In genomic region chr15:101723874-101724674, GRCh38 we compare ENCODE assay signal across 8 cellular contexts. TPM values are rescaled to one million over a fixed set of nuclear protein-coding genes. Genes with fewer than 3 reads are reported as not detected.
DNase-seq lines count a peak whose midpoint lies in the region; ATAC-seq and TF ChIP-seq lines count a peak whose summit lies in the region.

TSS of gene TARS3 (minus strand) at chr15:101724473. CDS start at chr15:101724387, 86 bp downstream.

- DNase-seq in AG08395 (ENCODE audit: low spot score) = peak; percentile 98
- DNase-seq in NCI-H2227 treated with DMSO at 0.1 percent for 48 hours (lab: John Stamatoyannopoulos, UW) = peak; percentile 61
- peak; percentile 96 for DNase-seq in WTC11 (ENCODE audit: low spot score)
- DNase-seq in central memory CD4-positive, alpha-beta T cell = peak; percentile 87
- peak; percentile 97 for DNase-seq in islet precursor cell
- DNase-seq in stimulated activated CD4-positive, alpha-beta T cell treated with anti-CD3 and anti-CD28 coated beads, Interleukin-12 subunit alpha, Interleukin-12 subunit beta, amount 100 ng/mL, for 48 hours (ENCODE audit: low read depth in 2 of 3, low spot score in 1 of 3) = peak; percentile 90 to 96 (median 91)

- POLR2A ChIA-PET in WTC11 (lab: Charles Lee) = interaction anchor here (0.9 to 1.4 kb wide), 2 partner anchors 70 to 100 kb away, joined by 3 read pairs; no protein-coding TSS in a partner anchor

- peaks cover 16% of the 10 kb centered on the region for H3K36me3 Mint-ChIP-seq in WTC11

- peak; percentile 91 for ATAC-seq in GM18868 (IDR thresholded peaks at IDR 0.05; ENCODE audit: unreplicated experiment)
- peak; percentile 79 for ATAC-seq in HG03103 (IDR thresholded peaks at IDR 0.05; ENCODE audit: low read depth, unreplicated experiment)
- ATAC-seq in WTC11 = peak; percentile 95

- TF ChIP-seq CTCF in WTC11 (IDR thresholded peaks at IDR 0.05) = no peak

- H3K4me1 Mint-ChIP-seq in WTC11 = peaks cover 8% of the 10 kb centered on the region; the same call in 1 of the 2 replicates

- peaks cover 6% of the 10 kb centered on the region for H3K27me3 Mint-ChIP-seq in WTC11 (ENCODE audit: low read depth)

- CTCF ChIA-PET in WTC11 (lab: Charles Lee) = interaction anchor here (0.8 to 1.9 kb wide), 6 partner anchors 13 to 436 kb away, joined by 3 to 5 read pairs (median 4); no protein-coding TSS in a partner anchor

- no peak within 1 kb of the TSS; the same call in 1 of the 2 replicates for H3K27ac Mint-ChIP-seq in WTC11

- H3K9me3 Mint-ChIP-seq in WTC11 = no peaks in the 10 kb centered on the region

- H3K4me3 Mint-ChIP-seq in WTC11 = peak within 1 kb of the TSS; percentile 74

TF ChIP-seq in WTC11, 78 proteins besides CTCF, POLR2A, EP300 and RAD21 (continues in another document):
- TF ChIP-seq E2F5 (CRISPR knock-in tag; IDR thresholded peaks at IDR 0.05) = peak; percentile 60; the same call in 1 of the 2 replicates
- TF ChIP-seq, protein P1, sequence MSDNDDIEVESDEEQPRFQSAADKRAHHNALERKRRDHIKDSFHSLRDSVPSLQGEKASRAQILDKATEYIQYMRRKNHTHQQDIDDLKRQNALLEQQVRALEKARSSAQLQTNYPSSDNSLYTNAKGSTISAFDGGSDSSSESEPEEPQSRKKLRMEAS (CRISPR knock-in tag; IDR thresholded peaks at IDR 0.05) = peak; percentile 81; the same call in 1 of the 2 replicates
- TF ChIP-seq ETV6 (CRISPR knock-in tag; IDR thresholded peaks at IDR 0.05) = peak; percentile 70
- TF ChIP-seq ZNF671 (CRISPR knock-in tag; IDR thresholded peaks at IDR 0.05) = no peak
- TF ChIP-seq FOXP4 (CRISPR knock-in tag; IDR thresholded peaks at IDR 0.05) = peak; percentile 83; the same call in 1 of the 2 replicates
- TF ChIP-seq ZNF317 (CRISPR knock-in tag; IDR thresholded peaks at IDR 0.05; ENCODE audit: borderline replicate concordance, low read depth) = no peak
- TF ChIP-seq JUN (CRISPR knock-in tag; IDR thresholded peaks at IDR 0.05) = peak; percentile 78; the same call in 1 of the 2 replicates
- TF ChIP-seq E2F4 (CRISPR knock-in tag; IDR thresholded peaks at IDR 0.05; ENCODE audit: borderline replicate concordance, low read depth) = peak; percentile 79
- TF ChIP-seq ZNF263 (CRISPR knock-in tag; IDR thresholded peaks at IDR 0.05; ENCODE audit: low read depth) = no peak
- TF ChIP-seq ZNF396 (CRISPR knock-in tag; IDR thresholded peaks at IDR 0.05; ENCODE audit: borderline replicate concordance) = no peak
- TF ChIP-seq ZNF121 (CRISPR knock-in tag; IDR thresholded peaks at IDR 0.05) = no peak
- TF ChIP-seq NFATC4 (CRISPR knock-in tag; IDR thresholded peaks at IDR 0.05) = no peak
- TF ChIP-seq NR2C2 (CRISPR knock-in tag; IDR thresholded peaks at IDR 0.05) = peak; percentile 44; the same call in 1 of the 2 replicates
- TF ChIP-seq ZBTB43 (CRISPR knock-in tag; IDR thresholded peaks at IDR 0.05) = peak; percentile 78
- TF ChIP-seq, protein P2, sequence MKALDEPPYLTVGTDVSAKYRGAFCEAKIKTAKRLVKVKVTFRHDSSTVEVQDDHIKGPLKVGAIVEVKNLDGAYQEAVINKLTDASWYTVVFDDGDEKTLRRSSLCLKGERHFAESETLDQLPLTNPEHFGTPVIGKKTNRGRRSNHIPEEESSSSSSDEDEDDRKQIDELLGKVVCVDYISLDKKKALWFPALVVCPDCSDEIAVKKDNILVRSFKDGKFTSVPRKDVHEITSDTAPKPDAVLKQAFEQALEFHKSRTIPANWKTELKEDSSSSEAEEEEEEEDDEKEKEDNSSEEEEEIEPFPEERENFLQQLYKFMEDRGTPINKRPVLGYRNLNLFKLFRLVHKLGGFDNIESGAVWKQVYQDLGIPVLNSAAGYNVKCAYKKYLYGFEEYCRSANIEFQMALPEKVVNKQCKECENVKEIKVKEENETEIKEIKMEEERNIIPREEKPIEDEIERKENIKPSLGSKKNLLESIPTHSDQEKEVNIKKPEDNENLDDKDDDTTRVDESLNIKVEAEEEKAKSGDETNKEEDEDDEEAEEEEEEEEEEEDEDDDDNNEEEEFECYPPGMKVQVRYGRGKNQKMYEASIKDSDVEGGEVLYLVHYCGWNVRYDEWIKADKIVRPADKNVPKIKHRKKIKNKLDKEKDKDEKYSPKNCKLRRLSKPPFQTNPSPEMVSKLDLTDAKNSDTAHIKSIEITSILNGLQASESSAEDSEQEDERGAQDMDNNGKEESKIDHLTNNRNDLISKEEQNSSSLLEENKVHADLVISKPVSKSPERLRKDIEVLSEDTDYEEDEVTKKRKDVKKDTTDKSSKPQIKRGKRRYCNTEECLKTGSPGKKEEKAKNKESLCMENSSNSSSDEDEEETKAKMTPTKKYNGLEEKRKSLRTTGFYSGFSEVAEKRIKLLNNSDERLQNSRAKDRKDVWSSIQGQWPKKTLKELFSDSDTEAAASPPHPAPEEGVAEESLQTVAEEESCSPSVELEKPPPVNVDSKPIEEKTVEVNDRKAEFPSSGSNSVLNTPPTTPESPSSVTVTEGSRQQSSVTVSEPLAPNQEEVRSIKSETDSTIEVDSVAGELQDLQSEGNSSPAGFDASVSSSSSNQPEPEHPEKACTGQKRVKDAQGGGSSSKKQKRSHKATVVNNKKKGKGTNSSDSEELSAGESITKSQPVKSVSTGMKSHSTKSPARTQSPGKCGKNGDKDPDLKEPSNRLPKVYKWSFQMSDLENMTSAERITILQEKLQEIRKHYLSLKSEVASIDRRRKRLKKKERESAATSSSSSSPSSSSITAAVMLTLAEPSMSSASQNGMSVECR (CRISPR knock-in tag; IDR thresholded peaks at IDR 0.05; ENCODE audit: borderline replicate concordance) = peak; percentile 89
- no peak for TF ChIP-seq OVOL2 (CRISPR knock-in tag; IDR thresholded peaks at IDR 0.05; ENCODE audit: borderline replicate concordance)
- no peak for TF ChIP-seq ATF1 (CRISPR knock-in tag; IDR thresholded peaks at IDR 0.05)
- no peak for TF ChIP-seq JAZF1 (CRISPR knock-in tag; IDR thresholded peaks at IDR 0.05)
- TF ChIP-seq PREB (CRISPR knock-in tag; IDR thresholded peaks at IDR 0.05; ENCODE audit: borderline replicate concordance) = 0 out of 2 replicates have a peak, but pooled peaks have one; percentile 79
- no peak for TF ChIP-seq HMGA2 (CRISPR knock-in tag; IDR thresholded peaks at IDR 0.05)
- no peak for TF ChIP-seq USF2 (CRISPR knock-in tag; IDR thresholded peaks at IDR 0.05)

RNA-seq across cellular contexts. Expression of gene TARS3, which starts in this region (rescaled TPM):
- 9.5 to 10.6 TPM (median 10.4 TPM) in 3 replicates for total RNA-seq in WTC11 (2021)

Comparison
In these comparisons a context has a peak if more than half of its experiments do, and no peak if none do; other contexts are left out.
1. Peak in every context shown above with its lines: DNase-seq and ATAC-seq.